In the genomic region with DNA sequence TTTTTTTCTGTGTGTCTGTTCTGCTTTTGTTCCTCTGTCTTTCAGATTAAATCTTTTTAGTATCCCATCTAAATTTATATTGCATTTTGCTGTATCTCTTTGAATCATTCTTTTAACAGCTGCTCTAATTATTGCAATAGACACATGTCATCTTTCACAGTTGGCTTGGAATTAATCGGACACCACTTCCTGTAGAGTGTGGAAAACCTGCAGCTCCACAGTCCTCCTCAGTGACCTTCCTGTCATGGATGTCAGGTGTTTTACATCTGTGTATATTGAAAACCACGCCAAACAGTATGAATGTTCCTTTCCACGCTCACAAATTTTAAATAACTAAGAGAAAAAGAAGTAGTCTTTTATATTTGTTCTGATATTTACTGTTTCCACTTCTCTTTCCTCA, we compare ENCODE assay signal across 22 cellular contexts.
DNase-seq lines count a peak whose midpoint lies in the region; ATAC-seq lines count a peak whose summit lies in the region.
"Had no signal": no experiment of that assay in that cellular context is flagged by ENCODE, and none has a peak within 500 bp of the region (broad histone marks: within the 10 kb centered on the region; RNA-seq: fewer than 3 reads in every experiment).

No MANE protein-coding gene starts in this region.

- no peak for ATAC-seq in GM21381 (IDR thresholded peaks at IDR 0.05; ENCODE audit: unreplicated experiment)
- ATAC-seq: GM12878, HCT116, SK-N-SH treated with all-trans-retinoic acid at 6 μM for 48 hours had no signal

- peak; percentile 13 for DNase-seq in DMS153 (lab: John Stamatoyannopoulos, UW)
- DNase-seq in DMS153 treated with DMSO at 0.1 percent for 48 hours (lab: John Stamatoyannopoulos, UW; ENCODE audit: unreplicated experiment) = no peak
- DNase-seq in NCI-H510A (lab: John Stamatoyannopoulos, UW) = peak; percentile 27
- DNase-seq in SHP77 treated with DMSO at 0.1 percent for 48 hours (lab: John Stamatoyannopoulos, UW) = peak; percentile 22
- DNase-seq in retina = peak; percentile 48
- DNase-seq in DMS114 treated with DMSO at 0.1 percent for 48 hours (lab: John Stamatoyannopoulos, UW; ENCODE audit: unreplicated experiment) = no peak
- no peak for DNase-seq in NCI-H1048 (lab: John Stamatoyannopoulos, UW)
- DNase-seq: AML-193, DND-41, GOT3, KG1, MV-4-11, NCI-H1694 treated with DMSO at 0.1 percent for 48 hours, NCI-H2107, NCI-H446 treated with DMSO at 0.1 percent for 48 hours, NCI-H82, PC-9, SIG-M5 had no signal

Comparison
In these comparisons a context has a peak if more than half of its experiments do, and no peak if none do; other contexts are left out.
1. DNase-seq: peak in DMS153 (single experiment), NCI-H510A (single experiment), SHP77 treated with DMSO at 0.1 percent for 48 hours (single experiment) and retina (single experiment); none in DMS153 treated with DMSO at 0.1 percent for 48 hours (single experiment), DMS114 treated with DMSO at 0.1 percent for 48 hours (single experiment) and NCI-H1048 (single experiment).